In the genomic region with DNA sequence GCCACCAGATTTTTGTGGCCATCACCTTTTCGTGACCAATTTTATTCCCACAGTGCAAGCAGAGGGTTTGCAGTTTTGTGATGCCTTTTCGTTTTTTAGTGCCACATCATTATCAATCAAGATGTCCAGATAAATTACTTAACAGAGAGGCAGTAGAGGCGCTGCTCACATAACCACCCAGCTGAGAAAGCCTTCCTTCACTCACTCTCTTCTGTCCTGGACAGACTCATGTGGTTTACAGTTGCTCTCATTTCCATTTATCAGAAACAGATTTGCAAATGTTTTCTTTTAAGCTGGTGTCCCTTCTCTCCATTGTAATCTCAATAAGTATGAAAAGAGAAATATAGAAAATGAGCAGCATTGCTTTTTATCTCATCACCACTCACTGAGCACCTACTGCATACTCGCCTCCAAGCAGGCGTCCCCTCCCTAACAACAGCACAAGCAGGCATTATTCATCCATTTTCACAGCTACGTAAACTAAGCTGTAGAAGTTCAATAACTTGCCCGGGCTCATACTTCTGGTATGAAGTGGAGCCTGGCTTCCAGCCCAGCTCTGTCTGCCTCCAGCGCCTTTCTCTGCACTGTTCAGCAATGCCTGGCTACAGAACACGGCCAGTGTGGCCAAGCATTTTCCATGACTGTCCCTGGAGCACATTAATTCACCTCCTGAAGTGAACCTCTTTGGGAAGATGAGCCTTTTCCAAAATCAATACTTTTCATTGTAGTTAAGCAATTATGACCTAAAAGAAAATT, we compare ENCODE assay signal across 9 cellular contexts. TPM values are rescaled to one million over a fixed set of nuclear protein-coding genes. Genes with fewer than 3 reads are reported as not detected.
DNase-seq lines count a peak whose midpoint lies in the region; ATAC-seq and TF ChIP-seq lines count a peak whose summit lies in the region.
"Had no signal": no experiment of that assay in that cellular context is flagged by ENCODE, and none has a peak within 500 bp of the region (broad histone marks: within the 10 kb centered on the region; RNA-seq: fewer than 3 reads in every experiment).

No MANE protein-coding gene starts in this region.

- no peaks in the 10 kb centered on the region for H3K9me3 Mint-ChIP-seq in Calu3 (ENCODE audit: low read depth, unreplicated experiment)

- TF ChIP-seq POLR2A in Peyer's patch (IDR thresholded peaks at IDR 0.05) = no peak

- no peaks in the 10 kb centered on the region for H3K27me3 ChIP-seq in Peyer's patch
- H3K27me3 ChIP-seq: SJSA1 had no signal

- intact Hi-C loops in Calu3 (cut with micrococcal nuclease; ENCODE audit: unreplicated experiment) = no loop called here
- intact Hi-C loops in posterior vena cava (cut with DNase I) = no loop called here

- H3K4me3 Mint-ChIP-seq in Calu3 (ENCODE audit: low read depth, unreplicated experiment) = peak overlapping the region; percentile 11

- H3K4me1 ChIP-seq in Peyer's patch = peaks cover 0 to 14% (median 7%) of the 10 kb centered on the region in 4 donors

- TF ChIP-seq CTCF in Calu3 (IDR thresholded peaks at IDR 0.05; ENCODE audit: unreplicated experiment) (no peak), Peyer's patch (IDR thresholded peaks at IDR 0.05) (no peak)

- ATAC-seq in HG02623 (IDR thresholded peaks at IDR 0.05; ENCODE audit: unreplicated experiment) = no peak

- H3K27me3 Mint-ChIP-seq in Calu3 (ENCODE audit: unreplicated experiment) = no peaks in the 10 kb centered on the region

- no peaks in the 10 kb centered on the region for H3K9me3 ChIP-seq in Peyer's patch
- H3K9me3 ChIP-seq: SJSA1 had no signal

- H3K27ac Mint-ChIP-seq in Calu3 (ENCODE audit: unreplicated experiment) = no peak overlapping the region

- peaks cover 40% of the 10 kb centered on the region for H3K4me1 Mint-ChIP-seq in Calu3 (ENCODE audit: low read depth, unreplicated experiment)

- DNase-seq in Calu3 (peak; percentile 45), Peyer's patch (peak in 2 of 3 donors; percentile 62 to 76), foreskin melanocyte (peak; percentile 43), posterior vena cava (ENCODE audit: low spot score) (peak; percentile 96), NOMO-1 treated with DMSO at 0.1 percent for 48 hours (lab: John Stamatoyannopoulos, UW; ENCODE audit: unreplicated experiment) (no peak)
- DNase-seq in stimulated activated CD4-positive, alpha-beta T cell treated with anti-CD3 and anti-CD28 coated beads, Interleukin-1b, Interleukin-23, amount 100 ng/mL, for 48 hours = no peak
- DNase-seq in stimulated activated CD8-positive, alpha-beta memory T cell treated with anti-CD3 and anti-CD28 coated beads, Interleukin-4, amount 100 ng/mL, for 48 hours = no peak

- no TSS peak for BruUV-seq in Calu3 (replicated peaks; lab: Mats Ljungman, UMichigan)

- H3K36me3 ChIP-seq in Peyer's patch = no peaks in the 10 kb centered on the region
- H3K36me3 ChIP-seq: SJSA1 had no signal

- H3K4me3 ChIP-seq in Peyer's patch = no peak overlapping the region
- H3K4me3 ChIP-seq: SJSA1 had no signal

- H3K27ac ChIP-seq in Peyer's patch = peak overlapping the region in 2 of 4 donors; percentile 10 to 54
- H3K27ac ChIP-seq: SJSA1 had no signal

- CTCF ChIA-PET in Calu3 (lab: Charles Lee) = interaction anchor here (0.8 to 1.4 kb wide), 2 partner anchors 9 to 623 kb away, joined by 3 to 4 read pairs; no protein-coding TSS in a partner anchor

- H3K36me3 Mint-ChIP-seq in Calu3 (ENCODE audit: insufficient read depth, unreplicated experiment) = no peaks in the 10 kb centered on the region

RNA-seq across cellular contexts. Expression of a gene that starts 34.6 kb away (rescaled TPM):
- total RNA-seq in Calu3 (2022) (4.3 and 5.1 TPM in 2 replicates), Peyer's patch (10 to 100 TPM in 2 of 4 donors, 1 to 10 TPM in 2; 2.7 to 25.6 (median 13.0) TPM), posterior vena cava (10 to 100 TPM; 44.8 to 59.5 TPM)

Comparison
In these comparisons a context has a peak if more than half of its experiments do, and no peak if none do; other contexts are left out.
1. DNase-seq: peak in Calu3 (single experiment), Peyer's patch (2 of 3), foreskin melanocyte (single experiment) and posterior vena cava (single experiment); none in stimulated activated CD4-positive, alpha-beta T cell treated with anti-CD3 and anti-CD28 coated beads, Interleukin-1b, Interleukin-23, amount 100 ng/mL, for 48 hours (single experiment), stimulated activated CD8-positive, alpha-beta memory T cell treated with anti-CD3 and anti-CD28 coated beads, Interleukin-4, amount 100 ng/mL, for 48 hours (single experiment) and NOMO-1 treated with DMSO at 0.1 percent for 48 hours (single experiment).